Comparison of ENCODE assay signal across 16 cellular contexts in genomic region chr2:36566887-36567286, GRCh38.
"Had no signal": no experiment of that assay in that cellular context is flagged by ENCODE, and none has a peak within 500 bp of the region (broad histone marks: within the 10 kb centered on the region; RNA-seq: fewer than 3 reads in every experiment).

No MANE protein-coding gene starts in this region.

- H3K9me3 Mint-ChIP-seq: activated CD4-positive, alpha-beta memory T cell treated with anti-CD3 and anti-CD28 coated beads, Interleukin-2, amount 10 ng/mL, durations not matched to agents 7 days and 5 days; activated naive CD8-positive, alpha-beta T cell treated with anti-CD3 and anti-CD28 coated beads, Interleukin-2, amount 50 U/mL, for 24 hours; activated T-helper 1 cell treated with anti-CD3 and anti-CD28 coated beads, Interleukin-12 subunit alpha, Interleukin-12 subunit beta, Interleukin-2, Interleukin-4 antibody, amounts not matched to agents 30 ng/mL and 10 ng/mL and 1 ng/mL, durations not matched to agents 14 hours and 24 hours and 36 hours; stimulated activated memory B cell treated with anti-CD40 and anti-IgM and Interleukin-4, amounts not matched to agents 10 μg/mL and 1 μg/mL and 100 μg/mL, for 72 hours had no signal

- H3K27me3 Mint-ChIP-seq: activated CD4-positive, alpha-beta memory T cell treated with anti-CD3 and anti-CD28 coated beads, Interleukin-2, amount 10 ng/mL, durations not matched to agents 7 days and 5 days; activated CD4-positive, alpha-beta T cell treated with anti-CD3 and anti-CD28 coated beads for 36 hours; activated naive CD8-positive, alpha-beta T cell treated with anti-CD3 and anti-CD28 coated beads, Interleukin-2, amount 50 U/mL, for 24 hours; stimulated activated memory B cell treated with anti-CD40 and anti-IgM and Interleukin-4, amounts not matched to agents 10 μg/mL and 1 μg/mL and 100 μg/mL, for 72 hours had no signal

- H3K4me1 Mint-ChIP-seq: activated naive CD8-positive, alpha-beta T cell treated with anti-CD3 and anti-CD28 coated beads, Interleukin-2, amount 50 U/mL, for 24 hours; stimulated activated memory B cell treated with anti-CD40 and anti-IgM and Interleukin-4, amounts not matched to agents 10 μg/mL and 1 μg/mL and 100 μg/mL, for 72 hours had no signal

- ATAC-seq: activated CD4-positive, alpha-beta T cell treated with anti-CD3 and anti-CD28 coated beads for 36 hours; activated naive CD8-positive, alpha-beta T cell treated with anti-CD3 and anti-CD28 coated beads, Interleukin-2, amount 50 U/mL, for 24 hours; gastroesophageal sphincter; right lobe of liver; stimulated activated memory B cell treated with anti-CD40 and anti-IgM and Interleukin-4, amounts not matched to agents 10 μg/mL and 1 μg/mL and 100 μg/mL, for 72 hours had no signal

- H3K4me3 Mint-ChIP-seq: activated CD4-positive, alpha-beta memory T cell treated with anti-CD3 and anti-CD28 coated beads, Interleukin-2, amount 10 ng/mL, durations not matched to agents 7 days and 5 days; activated CD4-positive, alpha-beta T cell treated with anti-CD3 and anti-CD28 coated beads for 36 hours; activated naive CD8-positive, alpha-beta T cell treated with anti-CD3 and anti-CD28 coated beads, Interleukin-2, amount 50 U/mL, for 24 hours; activated T-helper 1 cell treated with anti-CD3 and anti-CD28 coated beads, Interleukin-12 subunit alpha, Interleukin-12 subunit beta, Interleukin-2, Interleukin-4 antibody, amounts not matched to agents 30 ng/mL and 10 ng/mL and 1 ng/mL, durations not matched to agents 14 hours and 24 hours and 36 hours; stimulated activated memory B cell treated with anti-CD40 and anti-IgM and Interleukin-4, amounts not matched to agents 10 μg/mL and 1 μg/mL and 100 μg/mL, for 72 hours had no signal

- DNase-seq: activated CD4-positive, alpha-beta memory T cell treated with anti-CD3 and anti-CD28 coated beads, Interleukin-2, amount 10 ng/mL, durations not matched to agents 7 days and 5 days; activated CD4-positive, alpha-beta T cell treated with anti-CD3 and anti-CD28 coated beads for 36 hours; activated CD8-positive, alpha-beta memory T cell treated with anti-CD3 and anti-CD28 coated beads, Interleukin-2, amount 50 U/mL, for 4 hours; activated naive CD4-positive, alpha-beta T cell treated with Interleukin-2 at 50 U/mL for 16 hours; activated naive CD8-positive, alpha-beta T cell treated with anti-CD3 and anti-CD28 coated beads, Interleukin-2, amount 50 U/mL, for 24 hours; effector CD4-positive, alpha-beta T cell; kidney glomerular epithelial cell; nucleus accumbens; psoas muscle; right lobe of liver; spleen; stimulated activated CD4-positive, alpha-beta T cell treated with anti-CD3 and anti-CD28 coated beads, Interleukin-1b, Interleukin-23, amount 100 ng/mL, for 48 hours; trophoblast cell had no signal

- H3K27ac Mint-ChIP-seq: activated CD4-positive, alpha-beta memory T cell treated with anti-CD3 and anti-CD28 coated beads, Interleukin-2, amount 10 ng/mL, durations not matched to agents 7 days and 5 days; activated CD4-positive, alpha-beta T cell treated with anti-CD3 and anti-CD28 coated beads for 36 hours; activated naive CD8-positive, alpha-beta T cell treated with anti-CD3 and anti-CD28 coated beads, Interleukin-2, amount 50 U/mL, for 24 hours; activated T-helper 1 cell treated with anti-CD3 and anti-CD28 coated beads, Interleukin-12 subunit alpha, Interleukin-12 subunit beta, Interleukin-2, Interleukin-4 antibody, amounts not matched to agents 30 ng/mL and 10 ng/mL and 1 ng/mL, durations not matched to agents 14 hours and 24 hours and 36 hours; stimulated activated memory B cell treated with anti-CD40 and anti-IgM and Interleukin-4, amounts not matched to agents 10 μg/mL and 1 μg/mL and 100 μg/mL, for 72 hours had no signal
